In the genomic region with DNA sequence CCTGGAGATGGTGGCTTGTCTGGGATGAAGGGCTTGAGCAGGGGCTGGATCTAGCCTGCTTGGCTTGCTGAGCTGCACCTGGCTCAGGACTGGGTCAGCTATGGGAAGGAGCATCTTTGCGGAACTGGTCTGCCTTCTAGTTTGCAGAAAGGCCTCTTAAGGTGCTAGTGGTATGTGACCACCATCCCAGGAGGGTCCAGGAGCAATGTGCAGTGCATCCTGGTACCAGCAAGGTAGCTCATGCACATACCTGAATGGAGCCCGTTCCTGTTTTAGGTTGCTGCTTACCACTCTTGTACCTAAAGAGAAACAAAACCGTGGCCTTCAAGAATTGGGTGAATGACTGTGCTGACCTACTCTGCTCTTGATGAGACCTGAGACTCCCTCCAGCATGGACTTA, we compare ENCODE assay signal across 18 cellular contexts.
DNase-seq lines count a peak whose midpoint lies in the region; ATAC-seq and TF ChIP-seq lines count a peak whose summit lies in the region.
"Had no signal": no experiment of that assay in that cellular context is flagged by ENCODE, and none has a peak within 500 bp of the region (broad histone marks: within the 10 kb centered on the region; RNA-seq: fewer than 3 reads in every experiment).

No MANE protein-coding gene starts in this region.

- no peaks in the 10 kb centered on the region for H3K79me2 ChIP-seq in OCI-LY3 (ENCODE audit: low read length)

- H3K4me1 Mint-ChIP-seq in nephron = peaks cover 55% of the 10 kb centered on the region

- intact Hi-C loops in vagina (cut with DNase I) = no loop called here

- no peaks in the 10 kb centered on the region for H3K27me3 Mint-ChIP-seq in nephron (ENCODE audit: low read depth)

- no peak overlapping the region for H3K4me3 Mint-ChIP-seq in nephron
- H3K4me3 Mint-ChIP-seq: stimulated activated naive CD8-positive, alpha-beta T cell treated with anti-CD3 and anti-CD28 coated beads, Interleukin-15, amount 100 ng/mL, for 72 hours had no signal

- no peaks in the 10 kb centered on the region for H3K9me3 ChIP-seq in OCI-LY3 (ENCODE audit: insufficient read depth, low read length)
- H3K9me3 ChIP-seq in vagina = no peaks in the 10 kb centered on the region
- H3K9me3 ChIP-seq: adrenal gland had no signal

- H3K4me1 ChIP-seq in OCI-LY3 (ENCODE audit: low read length) (peaks cover 23% of the 10 kb centered on the region), vagina (peaks cover 31% of the 10 kb centered on the region)

- DNase-seq in epithelial cell of prostate (ENCODE audit: low read depth, low spot score) (no peak), vagina (ENCODE audit: extremely low spot score in 2 of 2) (no peak)
- no peak for DNase-seq in activated naive CD4-positive, alpha-beta T cell (lab: John Stamatoyannopoulos, UW)
- DNase-seq: activated effector memory CD4-positive, alpha-beta T cell treated with Interleukin-2 at 50 U/mL for 16 hours; AML-193; caudate nucleus; KG1; midbrain; NCI-H2029 treated with DMSO at 0.1 percent for 48 hours; NCI-H526 treated with DMSO at 0.1 percent for 48 hours; OCI-M1; stimulated activated naive CD8-positive, alpha-beta T cell treated with anti-CD3 and anti-CD28 coated beads, Interleukin-15, amount 100 ng/mL, for 72 hours had no signal

- ATAC-seq in GM21576 (IDR thresholded peaks at IDR 0.05; ENCODE audit: unreplicated experiment) (no peak), HG02798 (IDR thresholded peaks at IDR 0.05; ENCODE audit: poor library complexity, unreplicated experiment) (no peak)
- ATAC-seq: stimulated activated naive CD8-positive, alpha-beta T cell treated with anti-CD3 and anti-CD28 coated beads, Interleukin-15, amount 100 ng/mL, for 72 hours had no signal

- TF ChIP-seq CTCF in OCI-LY3 (IDR thresholded peaks at IDR 0.05; ENCODE audit: low read depth, low read length) (no peak), nephron (IDR thresholded peaks at IDR 0.05; ENCODE audit: unreplicated experiment in 3 of 3) (no peak), vagina (IDR thresholded peaks at IDR 0.05) (no peak)

- H3K27ac ChIP-seq in OCI-LY3 (ENCODE audit: low read length) (no peak overlapping the region), epithelial cell of prostate (peak overlapping the region; percentile 81), vagina (peak overlapping the region; percentile 14)
- H3K27ac ChIP-seq: HL-60 had no signal

- H3K36me3 ChIP-seq in OCI-LY3 (replicated peaks; ENCODE audit: low read depth, low read length) = no peaks in the 10 kb centered on the region
- no peaks in the 10 kb centered on the region for H3K36me3 ChIP-seq in vagina
- H3K36me3 ChIP-seq: adrenal gland had no signal

- H3K4me3 ChIP-seq in OCI-LY3 (ENCODE audit: low read length) (no peak overlapping the region), vagina (no peak overlapping the region)
- H3K4me3 ChIP-seq: adrenal gland had no signal

- no peak overlapping the region for H2AFZ ChIP-seq in OCI-LY3 (ENCODE audit: low read depth, low read length)

- no peaks in the 10 kb centered on the region for H4K20me1 ChIP-seq in OCI-LY3 (ENCODE audit: insufficient read depth, low read length)

- no peak overlapping the region for H3K9ac ChIP-seq in OCI-LY3 (ENCODE audit: low read length)

- TF ChIP-seq POLR2A in vagina (IDR thresholded peaks at IDR 0.05) = no peak

- no peaks in the 10 kb centered on the region for H3K27me3 ChIP-seq in OCI-LY3 (ENCODE audit: low read depth, low read length)
- H3K27me3 ChIP-seq in vagina = no peaks in the 10 kb centered on the region
- H3K27me3 ChIP-seq: adrenal gland had no signal

- H3K36me3 Mint-ChIP-seq in nephron (ENCODE audit: low read depth) = no peaks in the 10 kb centered on the region

- peak overlapping the region; percentile 73 to 97 (median 87) for H3K27ac Mint-ChIP-seq in nephron
- H3K27ac Mint-ChIP-seq: stimulated activated naive CD8-positive, alpha-beta T cell treated with anti-CD3 and anti-CD28 coated beads, Interleukin-15, amount 100 ng/mL, for 72 hours had no signal

- H3K9me3 Mint-ChIP-seq in nephron = peaks cover 2% of the 10 kb centered on the region
- H3K9me3 Mint-ChIP-seq: stimulated activated naive CD8-positive, alpha-beta T cell treated with anti-CD3 and anti-CD28 coated beads, Interleukin-15, amount 100 ng/mL, for 72 hours had no signal

- 0 out of 2 replicates have a peak overlapping the region, but pooled peaks have one; percentile 26 for H3K4me2 ChIP-seq in OCI-LY3 (ENCODE audit: low read length)
